27 cellular contexts compared by ENCODE assay signal in genomic region chr4:188727746-188728145, GRCh38.
"Had no signal": no experiment of that assay in that cellular context is flagged by ENCODE, and none has a peak within 500 bp of the region (broad histone marks: within the 10 kb centered on the region; RNA-seq: fewer than 3 reads in every experiment).

No MANE protein-coding gene starts in this region.

- H3K27me3 ChIP-seq: neural progenitor cell, neutrophil, right lobe of liver, stomach, testis, thyroid gland, transverse colon, upper lobe of left lung, vagina had no signal

- ATAC-seq: natural killer cell; psoas muscle; right lobe of liver; stimulated activated naive B cell treated with anti-CD40 and anti-IgM and Interleukin-4, amounts not matched to agents 10 μg/mL and 1 μg/mL and 100 μg/mL, for 72 hours; stimulated activated naive CD8-positive, alpha-beta T cell treated with anti-CD3 and anti-CD28 coated beads, Interleukin-15, Interleukin-2, amounts not matched to agents 100 U/mL and 50 U/mL, for 24 hours had no signal

- H3K27ac ChIP-seq: left ventricle myocardium inferior, neural progenitor cell, neutrophil, parathyroid adenoma, psoas muscle, right lobe of liver, stomach, testis, thyroid gland, transverse colon, upper lobe of left lung, vagina had no signal

- DNase-seq: hypothalamus; immature natural killer cell; islet precursor cell; left ventricle myocardium inferior; mesendoderm; naive B cell; natural killer cell; nephron progenitor cell; occipital lobe; psoas muscle; right lobe of liver; stimulated activated CD4-positive, alpha-beta T cell treated with anti-CD3 and anti-CD28 coated beads, Interleukin-12 subunit alpha, Interleukin-12 subunit beta, amount 100 ng/mL, for 4 hours; stimulated activated CD4-positive, alpha-beta T cell treated with anti-CD3 and anti-CD28 coated beads, Interleukin-15, amount 100 ng/mL, for 24 hours; stimulated activated CD4-positive, alpha-beta T cell treated with anti-CD3 and anti-CD28 coated beads, Interleukin-2, amount 100 ng/mL, for 24 hours; stimulated activated CD4-positive, alpha-beta T cell treated with anti-CD3 and anti-CD28 coated beads, Interleukin-4, amount 100 ng/mL, for 1 hour; stimulated activated naive B cell treated with anti-CD40 and anti-IgM and Interleukin-4, amounts not matched to agents 10 μg/mL and 1 μg/mL and 100 μg/mL, for 72 hours; stimulated activated naive CD8-positive, alpha-beta T cell treated with anti-CD3 and anti-CD28 coated beads, Interleukin-15, Interleukin-2, amounts not matched to agents 100 U/mL and 50 U/mL, for 24 hours; stomach; testis; thyroid gland; transverse colon; upper lobe of left lung had no signal

- H3K4me3 ChIP-seq: left ventricle myocardium inferior, lung, neural progenitor cell, psoas muscle, right lobe of liver, stomach, testis, thyroid gland, transverse colon, upper lobe of left lung, vagina had no signal

- H3K9me3 ChIP-seq: neutrophil, psoas muscle, right lobe of liver, stomach, testis, thyroid gland, upper lobe of left lung, vagina had no signal
